In the genomic region with DNA sequence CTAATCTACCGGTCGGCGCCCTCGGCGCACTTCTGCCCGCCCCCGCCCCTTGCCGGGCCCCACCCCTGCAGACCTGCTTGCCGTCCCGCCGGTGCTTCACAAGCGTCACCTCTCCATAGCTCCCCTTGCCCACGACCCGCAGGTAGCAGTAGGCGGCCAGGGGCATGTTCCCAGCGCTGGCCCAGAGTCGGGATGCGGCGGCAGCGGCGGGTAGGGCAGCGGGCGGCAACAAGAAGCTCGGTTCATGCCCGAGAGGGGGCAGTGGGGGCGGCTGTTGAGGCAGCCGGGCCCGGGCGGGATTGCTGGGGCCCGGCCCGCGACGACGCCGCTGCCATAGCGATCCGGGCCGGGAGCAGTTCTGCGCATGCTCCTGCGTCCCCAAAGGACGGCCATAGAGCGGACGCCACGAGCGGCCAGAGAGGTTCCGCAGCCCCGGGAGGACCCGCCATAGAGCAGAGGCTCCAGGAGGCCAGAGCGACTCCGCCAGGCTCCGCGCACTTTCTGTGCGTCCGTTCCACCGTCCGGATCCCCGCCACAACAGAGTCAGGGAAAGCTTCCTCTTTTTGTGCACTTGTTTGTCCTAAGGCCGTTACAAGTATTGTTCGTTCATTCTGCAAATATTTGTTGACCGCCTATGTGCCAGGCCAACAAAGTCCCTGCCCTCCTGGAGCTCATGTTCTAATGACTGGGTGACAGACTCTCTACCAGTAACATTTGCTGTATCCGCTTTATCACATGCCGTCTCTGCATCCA, we compare ENCODE assay signal across 1 cellular context.
TF ChIP-seq lines count a peak whose summit lies in the region.

A gene (minus strand): TSS at position 360 of the 753 bp plus-strand sequence. CDS start 194 bp downstream, at position 166.

TF ChIP-seq in GM12878, 131 proteins besides CTCF, POLR2A, EP300 and RAD21 (continued from another document and continues in another):
- TF ChIP-seq, protein P1, sequence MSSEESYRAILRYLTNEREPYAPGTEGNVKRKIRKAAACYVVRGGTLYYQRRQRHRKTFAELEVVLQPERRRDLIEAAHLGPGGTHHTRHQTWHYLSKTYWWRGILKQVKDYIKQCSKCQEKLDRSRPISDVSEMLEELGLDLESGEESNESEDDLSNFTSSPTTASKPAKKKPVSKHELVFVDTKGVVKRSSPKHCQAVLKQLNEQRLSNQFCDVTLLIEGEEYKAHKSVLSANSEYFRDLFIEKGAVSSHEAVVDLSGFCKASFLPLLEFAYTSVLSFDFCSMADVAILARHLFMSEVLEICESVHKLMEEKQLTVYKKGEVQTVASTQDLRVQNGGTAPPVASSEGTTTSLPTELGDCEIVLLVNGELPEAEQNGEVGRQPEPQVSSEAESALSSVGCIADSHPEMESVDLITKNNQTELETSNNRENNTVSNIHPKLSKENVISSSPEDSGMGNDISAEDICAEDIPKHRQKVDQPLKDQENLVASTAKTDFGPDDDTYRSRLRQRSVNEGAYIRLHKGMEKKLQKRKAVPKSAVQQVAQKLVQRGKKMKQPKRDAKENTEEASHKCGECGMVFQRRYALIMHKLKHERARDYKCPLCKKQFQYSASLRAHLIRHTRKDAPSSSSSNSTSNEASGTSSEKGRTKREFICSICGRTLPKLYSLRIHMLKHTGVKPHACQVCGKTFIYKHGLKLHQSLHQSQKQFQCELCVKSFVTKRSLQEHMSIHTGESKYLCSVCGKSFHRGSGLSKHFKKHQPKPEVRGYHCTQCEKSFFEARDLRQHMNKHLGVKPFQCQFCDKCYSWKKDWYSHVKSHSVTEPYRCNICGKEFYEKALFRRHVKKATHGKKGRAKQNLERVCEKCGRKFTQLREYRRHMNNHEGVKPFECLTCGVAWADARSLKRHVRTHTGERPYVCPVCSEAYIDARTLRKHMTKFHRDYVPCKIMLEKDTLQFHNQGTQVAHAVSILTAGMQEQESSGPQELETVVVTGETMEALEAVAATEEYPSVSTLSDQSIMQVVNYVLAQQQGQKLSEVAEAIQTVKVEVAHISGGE (CRISPR knock-in tag; IDR thresholded peaks at IDR 0.05): no peak
- TF ChIP-seq CHD2 (IDR thresholded peaks at IDR 0.05; ENCODE audit: borderline replicate concordance, low read depth, low read length) (0 out of 2 replicates have a peak, but pooled peaks have one; percentile 51), MYB (IDR thresholded peaks at IDR 0.05; ENCODE audit: borderline replicate concordance, low read depth, low read length) (no peak), CEBPB (IDR thresholded peaks at IDR 0.05; ENCODE audit: borderline replicate concordance in 1 of 2, low read depth in 2 of 2, low read length in 2 of 2) (no peak), IKZF1 (conservative IDR thresholded peaks at IDR 0.05) (peak; percentile 88), CREM (IDR thresholded peaks at IDR 0.05; ENCODE audit: low read depth) (peak; percentile 93), FOXM1 (IDR thresholded peaks at IDR 0.05; ENCODE audit: low read depth, low read length) (0 out of 2 replicates have a peak, but pooled peaks have one; percentile 28), MEF2A (IDR thresholded peaks at IDR 0.05; ENCODE audit: insufficient read depth, low read depth, low read length) (no peak), DPF2 (IDR thresholded peaks at IDR 0.05) (peak; percentile 37; the same call in 1 of the 2 replicates), MTA2 (IDR thresholded peaks at IDR 0.05; ENCODE audit: low read depth) (peak; percentile 22; the same call in 1 of the 2 replicates), TCF3 (IDR thresholded peaks at IDR 0.05; ENCODE audit: borderline replicate concordance, insufficient read depth, low read depth, low read length) (no peak), TARDBP (IDR thresholded peaks at IDR 0.05; ENCODE audit: borderline replicate concordance) (peak; percentile 50; the same call in 1 of the 2 replicates), RELA (IDR thresholded peaks at IDR 0.05; ENCODE audit: borderline replicate concordance, partially characterized antibody) (peak; percentile 53), SREBF1 (IDR thresholded peaks at IDR 0.05; ENCODE audit: low read length) (no peak), MEF2B (IDR thresholded peaks at IDR 0.05; ENCODE audit: partially characterized antibody, poor library complexity, severe bottlenecking) (no peak), ZNF24 (IDR thresholded peaks at IDR 0.05) (peak; percentile 31; the same call in 1 of the 2 replicates), EED (IDR thresholded peaks at IDR 0.05; ENCODE audit: low read depth) (no peak), ETV6 (conservative IDR thresholded peaks at IDR 0.05 in 1 of 2, IDR thresholded peaks at IDR 0.05 in 1 of 2; ENCODE audit: borderline replicate concordance in 1 of 2, low read depth in 1 of 2) (0 out of 4 replicates have a peak, but pooled peaks of 1 of the 2 experiments have one; percentile 40), KLF5 (IDR thresholded peaks at IDR 0.05; ENCODE audit: partially characterized antibody) (peak; percentile 66), STAT3 (IDR thresholded peaks at IDR 0.05; ENCODE audit: low read depth, low read length) (no peak), CBX5 (IDR thresholded peaks at IDR 0.05; ENCODE audit: low read depth) (no peak), RFX5 (IDR thresholded peaks at IDR 0.05; ENCODE audit: low read depth, low read length) (no peak), SP1 (IDR thresholded peaks at IDR 0.05; ENCODE audit: low read depth, low read length) (no peak), HDAC6 (IDR thresholded peaks at IDR 0.05; ENCODE audit: unreplicated experiment) (no peak), CHD1 (IDR thresholded peaks at IDR 0.05; ENCODE audit: low read depth, low read length) (no peak), TAF1 (IDR thresholded peaks at IDR 0.05; ENCODE audit: borderline replicate concordance, low read depth, low read length) (peak; percentile 95), FOXK2 (IDR thresholded peaks at IDR 0.05) (no peak), RUNX3 (IDR thresholded peaks at IDR 0.05; ENCODE audit: low read length) (peak; percentile 67; the same call in 1 of the 2 replicates), IKZF2 (IDR thresholded peaks at IDR 0.05) (peak in 1 of 2 experiments; percentile 23; a peak in 2 of 4 replicates), ZZZ3 (IDR thresholded peaks at IDR 0.05; ENCODE audit: control insufficient read depth, insufficient read length, low read depth) (no peak), TBL1XR1 (IDR thresholded peaks at IDR 0.05; ENCODE audit: low read depth, low read length) (0 out of 2 replicates have a peak, but pooled peaks have one; percentile 17), JUNB (IDR thresholded peaks at IDR 0.05) (no peak), NFXL1 (IDR thresholded peaks at IDR 0.05; ENCODE audit: borderline replicate concordance) (no peak)
- TF ChIP-seq, protein P2, sequence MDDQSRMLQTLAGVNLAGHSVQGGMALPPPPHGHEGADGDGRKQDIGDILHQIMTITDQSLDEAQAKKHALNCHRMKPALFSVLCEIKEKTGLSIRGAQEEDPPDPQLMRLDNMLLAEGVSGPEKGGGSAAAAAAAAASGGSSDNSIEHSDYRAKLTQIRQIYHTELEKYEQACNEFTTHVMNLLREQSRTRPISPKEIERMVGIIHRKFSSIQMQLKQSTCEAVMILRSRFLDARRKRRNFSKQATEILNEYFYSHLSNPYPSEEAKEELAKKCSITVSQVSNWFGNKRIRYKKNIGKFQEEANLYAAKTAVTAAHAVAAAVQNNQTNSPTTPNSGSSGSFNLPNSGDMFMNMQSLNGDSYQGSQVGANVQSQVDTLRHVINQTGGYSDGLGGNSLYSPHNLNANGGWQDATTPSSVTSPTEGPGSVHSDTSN (IDR thresholded peaks at IDR 0.05; ENCODE audit: insufficient replicate concordance, low read depth, low read length): no peak
- TF ChIP-seq, protein P3, sequence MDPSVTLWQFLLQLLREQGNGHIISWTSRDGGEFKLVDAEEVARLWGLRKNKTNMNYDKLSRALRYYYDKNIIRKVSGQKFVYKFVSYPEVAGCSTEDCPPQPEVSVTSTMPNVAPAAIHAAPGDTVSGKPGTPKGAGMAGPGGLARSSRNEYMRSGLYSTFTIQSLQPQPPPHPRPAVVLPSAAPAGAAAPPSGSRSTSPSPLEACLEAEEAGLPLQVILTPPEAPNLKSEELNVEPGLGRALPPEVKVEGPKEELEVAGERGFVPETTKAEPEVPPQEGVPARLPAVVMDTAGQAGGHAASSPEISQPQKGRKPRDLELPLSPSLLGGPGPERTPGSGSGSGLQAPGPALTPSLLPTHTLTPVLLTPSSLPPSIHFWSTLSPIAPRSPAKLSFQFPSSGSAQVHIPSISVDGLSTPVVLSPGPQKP (IDR thresholded peaks at IDR 0.05; ENCODE audit: low read depth, low read length): 0 out of 2 replicates have a peak, but pooled peaks have one; percentile 65
- TF ChIP-seq, protein P4, sequence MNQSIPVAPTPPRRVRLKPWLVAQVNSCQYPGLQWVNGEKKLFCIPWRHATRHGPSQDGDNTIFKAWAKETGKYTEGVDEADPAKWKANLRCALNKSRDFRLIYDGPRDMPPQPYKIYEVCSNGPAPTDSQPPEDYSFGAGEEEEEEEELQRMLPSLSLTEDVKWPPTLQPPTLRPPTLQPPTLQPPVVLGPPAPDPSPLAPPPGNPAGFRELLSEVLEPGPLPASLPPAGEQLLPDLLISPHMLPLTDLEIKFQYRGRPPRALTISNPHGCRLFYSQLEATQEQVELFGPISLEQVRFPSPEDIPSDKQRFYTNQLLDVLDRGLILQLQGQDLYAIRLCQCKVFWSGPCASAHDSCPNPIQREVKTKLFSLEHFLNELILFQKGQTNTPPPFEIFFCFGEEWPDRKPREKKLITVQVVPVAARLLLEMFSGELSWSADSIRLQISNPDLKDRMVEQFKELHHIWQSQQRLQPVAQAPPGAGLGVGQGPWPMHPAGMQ (IDR thresholded peaks at IDR 0.05; ENCODE audit: borderline replicate concordance): no peak
- TF ChIP-seq, protein P5, sequence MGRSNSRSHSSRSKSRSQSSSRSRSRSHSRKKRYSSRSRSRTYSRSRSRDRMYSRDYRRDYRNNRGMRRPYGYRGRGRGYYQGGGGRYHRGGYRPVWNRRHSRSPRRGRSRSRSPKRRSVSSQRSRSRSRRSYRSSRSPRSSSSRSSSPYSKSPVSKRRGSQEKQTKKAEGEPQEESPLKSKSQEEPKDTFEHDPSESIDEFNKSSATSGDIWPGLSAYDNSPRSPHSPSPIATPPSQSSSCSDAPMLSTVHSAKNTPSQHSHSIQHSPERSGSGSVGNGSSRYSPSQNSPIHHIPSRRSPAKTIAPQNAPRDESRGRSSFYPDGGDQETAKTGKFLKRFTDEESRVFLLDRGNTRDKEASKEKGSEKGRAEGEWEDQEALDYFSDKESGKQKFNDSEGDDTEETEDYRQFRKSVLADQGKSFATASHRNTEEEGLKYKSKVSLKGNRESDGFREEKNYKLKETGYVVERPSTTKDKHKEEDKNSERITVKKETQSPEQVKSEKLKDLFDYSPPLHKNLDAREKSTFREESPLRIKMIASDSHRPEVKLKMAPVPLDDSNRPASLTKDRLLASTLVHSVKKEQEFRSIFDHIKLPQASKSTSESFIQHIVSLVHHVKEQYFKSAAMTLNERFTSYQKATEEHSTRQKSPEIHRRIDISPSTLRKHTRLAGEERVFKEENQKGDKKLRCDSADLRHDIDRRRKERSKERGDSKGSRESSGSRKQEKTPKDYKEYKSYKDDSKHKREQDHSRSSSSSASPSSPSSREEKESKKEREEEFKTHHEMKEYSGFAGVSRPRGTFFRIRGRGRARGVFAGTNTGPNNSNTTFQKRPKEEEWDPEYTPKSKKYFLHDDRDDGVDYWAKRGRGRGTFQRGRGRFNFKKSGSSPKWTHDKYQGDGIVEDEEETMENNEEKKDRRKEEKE (IDR thresholded peaks at IDR 0.05): no peak
- TF ChIP-seq, protein P6, sequence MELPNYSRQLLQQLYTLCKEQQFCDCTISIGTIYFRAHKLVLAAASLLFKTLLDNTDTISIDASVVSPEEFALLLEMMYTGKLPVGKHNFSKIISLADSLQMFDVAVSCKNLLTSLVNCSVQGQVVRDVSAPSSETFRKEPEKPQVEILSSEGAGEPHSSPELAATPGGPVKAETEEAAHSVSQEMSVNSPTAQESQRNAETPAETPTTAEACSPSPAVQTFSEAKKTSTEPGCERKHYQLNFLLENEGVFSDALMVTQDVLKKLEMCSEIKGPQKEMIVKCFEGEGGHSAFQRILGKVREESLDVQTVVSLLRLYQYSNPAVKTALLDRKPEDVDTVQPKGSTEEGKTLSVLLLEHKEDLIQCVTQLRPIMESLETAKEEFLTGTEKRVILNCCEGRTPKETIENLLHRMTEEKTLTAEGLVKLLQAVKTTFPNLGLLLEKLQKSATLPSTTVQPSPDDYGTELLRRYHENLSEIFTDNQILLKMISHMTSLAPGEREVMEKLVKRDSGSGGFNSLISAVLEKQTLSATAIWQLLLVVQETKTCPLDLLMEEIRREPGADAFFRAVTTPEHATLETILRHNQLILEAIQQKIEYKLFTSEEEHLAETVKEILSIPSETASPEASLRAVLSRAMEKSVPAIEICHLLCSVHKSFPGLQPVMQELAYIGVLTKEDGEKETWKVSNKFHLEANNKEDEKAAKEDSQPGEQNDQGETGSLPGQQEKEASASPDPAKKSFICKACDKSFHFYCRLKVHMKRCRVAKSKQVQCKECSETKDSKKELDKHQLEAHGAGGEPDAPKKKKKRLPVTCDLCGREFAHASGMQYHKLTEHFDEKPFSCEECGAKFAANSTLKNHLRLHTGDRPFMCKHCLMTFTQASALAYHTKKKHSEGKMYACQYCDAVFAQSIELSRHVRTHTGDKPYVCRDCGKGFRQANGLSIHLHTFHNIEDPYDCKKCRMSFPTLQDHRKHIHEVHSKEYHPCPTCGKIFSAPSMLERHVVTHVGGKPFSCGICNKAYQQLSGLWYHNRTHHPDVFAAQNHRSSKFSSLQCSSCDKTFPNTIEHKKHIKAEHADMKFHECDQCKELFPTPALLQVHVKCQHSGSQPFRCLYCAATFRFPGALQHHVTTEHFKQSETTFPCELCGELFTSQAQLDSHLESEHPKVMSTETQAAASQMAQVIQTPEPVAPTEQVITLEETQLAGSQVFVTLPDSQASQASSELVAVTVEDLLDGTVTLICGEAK (IDR thresholded peaks at IDR 0.05; ENCODE audit: borderline replicate concordance): peak; percentile 71; the same call in 1 of the 2 replicates
- TF ChIP-seq, protein P7, sequence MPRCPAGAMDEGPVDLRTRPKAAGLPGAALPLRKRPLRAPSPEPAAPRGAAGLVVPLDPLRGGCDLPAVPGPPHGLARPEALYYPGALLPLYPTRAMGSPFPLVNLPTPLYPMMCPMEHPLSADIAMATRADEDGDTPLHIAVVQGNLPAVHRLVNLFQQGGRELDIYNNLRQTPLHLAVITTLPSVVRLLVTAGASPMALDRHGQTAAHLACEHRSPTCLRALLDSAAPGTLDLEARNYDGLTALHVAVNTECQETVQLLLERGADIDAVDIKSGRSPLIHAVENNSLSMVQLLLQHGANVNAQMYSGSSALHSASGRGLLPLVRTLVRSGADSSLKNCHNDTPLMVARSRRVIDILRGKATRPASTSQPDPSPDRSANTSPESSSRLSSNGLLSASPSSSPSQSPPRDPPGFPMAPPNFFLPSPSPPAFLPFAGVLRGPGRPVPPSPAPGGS (IDR thresholded peaks at IDR 0.05; ENCODE audit: borderline replicate concordance, insufficient read depth, low read depth, low read length, poor library complexity, severe bottlenecking): no peak
- TF ChIP-seq, protein P8, sequence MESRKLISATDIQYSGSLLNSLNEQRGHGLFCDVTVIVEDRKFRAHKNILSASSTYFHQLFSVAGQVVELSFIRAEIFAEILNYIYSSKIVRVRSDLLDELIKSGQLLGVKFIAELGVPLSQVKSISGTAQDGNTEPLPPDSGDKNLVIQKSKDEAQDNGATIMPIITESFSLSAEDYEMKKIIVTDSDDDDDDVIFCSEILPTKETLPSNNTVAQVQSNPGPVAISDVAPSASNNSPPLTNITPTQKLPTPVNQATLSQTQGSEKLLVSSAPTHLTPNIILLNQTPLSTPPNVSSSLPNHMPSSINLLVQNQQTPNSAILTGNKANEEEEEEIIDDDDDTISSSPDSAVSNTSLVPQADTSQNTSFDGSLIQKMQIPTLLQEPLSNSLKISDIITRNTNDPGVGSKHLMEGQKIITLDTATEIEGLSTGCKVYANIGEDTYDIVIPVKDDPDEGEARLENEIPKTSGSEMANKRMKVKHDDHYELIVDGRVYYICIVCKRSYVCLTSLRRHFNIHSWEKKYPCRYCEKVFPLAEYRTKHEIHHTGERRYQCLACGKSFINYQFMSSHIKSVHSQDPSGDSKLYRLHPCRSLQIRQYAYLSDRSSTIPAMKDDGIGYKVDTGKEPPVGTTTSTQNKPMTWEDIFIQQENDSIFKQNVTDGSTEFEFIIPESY (IDR thresholded peaks at IDR 0.05): no peak
